In the genomic region with DNA sequence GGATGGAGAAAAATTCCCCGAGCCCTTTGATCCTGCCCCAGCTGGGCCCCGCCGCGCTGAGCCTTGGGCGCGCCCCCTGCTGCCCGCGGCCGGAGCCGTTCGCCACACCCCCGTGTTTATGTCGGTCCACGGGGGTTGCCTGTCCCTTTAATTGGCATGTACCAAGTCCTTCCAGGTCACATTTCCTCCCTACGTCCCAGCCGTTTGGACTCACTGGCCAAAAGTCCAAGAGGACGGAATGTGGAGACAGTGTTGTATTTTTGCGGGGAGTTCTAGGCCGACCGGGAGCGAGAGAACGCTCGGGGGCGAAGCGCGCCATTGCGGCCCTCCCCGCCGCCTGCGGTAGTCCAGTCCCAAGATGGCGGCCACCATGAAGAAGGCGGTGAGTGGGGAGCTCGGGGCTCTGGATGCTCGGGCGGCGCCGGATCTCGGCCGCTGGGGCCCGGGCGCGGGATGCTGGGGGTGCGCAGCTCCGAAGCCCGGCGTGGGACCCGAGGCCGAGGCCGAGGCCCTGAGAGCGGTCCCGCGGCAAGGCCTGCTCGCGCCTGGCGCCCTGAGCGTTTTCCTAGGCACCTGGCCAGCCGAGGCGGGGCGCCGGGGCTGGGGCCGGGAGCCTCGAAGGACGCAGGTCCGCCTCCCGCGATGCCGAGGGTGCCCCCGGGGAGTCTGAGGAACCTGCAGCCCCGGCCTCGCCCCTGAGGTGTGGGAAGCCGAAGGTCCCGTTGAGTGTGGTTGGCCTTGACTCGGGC, we compare ENCODE assay signal across 8 cellular contexts. TPM values are rescaled to one million over a fixed set of nuclear protein-coding genes. Genes with fewer than 3 reads are reported as not detected.
DNase-seq lines count a peak whose midpoint lies in the region; ATAC-seq and TF ChIP-seq lines count a peak whose summit lies in the region.

A gene with protein sequence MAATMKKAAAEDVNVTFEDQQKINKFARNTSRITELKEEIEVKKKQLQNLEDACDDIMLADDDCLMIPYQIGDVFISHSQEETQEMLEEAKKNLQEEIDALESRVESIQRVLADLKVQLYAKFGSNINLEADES (plus strand): TSS at position 345 of the 749 bp plus-strand sequence. CDS start 14 bp downstream, at position 359.

- H3K9me3 Mint-ChIP-seq in CD4-positive, CD25-positive, alpha-beta regulatory T cell, result no peaks in the 10 kb centered on the region

- peak within 1 kb of the TSS; percentile 90 for H3K4me3 ChIP-seq in CD4-positive, CD25-positive, alpha-beta regulatory T cell (ENCODE audit: low read depth, low read length)
- H3K4me3 ChIP-seq in lower leg skin (ENCODE audit: low read depth, poor library complexity, severe bottlenecking), result peak within 1 kb of the TSS; percentile 85

- peak within 1 kb of the TSS; percentile 96 to 99 (median 98) for H3K4me3 Mint-ChIP-seq in CD4-positive, CD25-positive, alpha-beta regulatory T cell

- no peaks in the 10 kb centered on the region for H3K36me3 ChIP-seq in CD4-positive, CD25-positive, alpha-beta regulatory T cell (ENCODE audit: control insufficient read depth, insufficient read depth, low read length)

- no peak for TF ChIP-seq POLR2A in lower leg skin (IDR thresholded peaks at IDR 0.05)

- intact Hi-C loops in lower leg skin (cut with DNase I; ENCODE audit: low total_unique reads), result no loop called here

- WGBS in lower leg skin, 2 donors, result 0% methylated on average over 31 to 65 of the region's 73 CpGs

- peak; percentile 86 to 90 for ATAC-seq in CD4-positive, CD25-positive, alpha-beta regulatory T cell (ENCODE audit: low read depth in 2 of 2)
- ATAC-seq in GM19328 (IDR thresholded peaks at IDR 0.05; ENCODE audit: unreplicated experiment) (peak; percentile 89), HG03469 (IDR thresholded peaks at IDR 0.05; ENCODE audit: unreplicated experiment) (peak; percentile 86)

- peaks cover 8% of the 10 kb centered on the region for H3K27me3 Mint-ChIP-seq in CD4-positive, CD25-positive, alpha-beta regulatory T cell

- peaks cover 22% of the 10 kb centered on the region for H3K4me1 ChIP-seq in CD4-positive, CD25-positive, alpha-beta regulatory T cell (ENCODE audit: control insufficient read depth, insufficient read depth, low read length, poor library complexity, severe bottlenecking)

- TF ChIP-seq CTCF in lower leg skin (IDR thresholded peaks at IDR 0.05), result peak in 1 of 3 donors; percentile 88

- DNase-seq in CD4-positive, CD25-positive, alpha-beta regulatory T cell, result peak; percentile 70 to 87 (median 82)
- peak; percentile 82 for DNase-seq in NCI-H526 treated with DMSO at 0.1 percent for 48 hours (lab: John Stamatoyannopoulos, UW)
- DNase-seq in activated CD4-positive, alpha-beta T cell treated with anti-CD3 and anti-CD28 coated beads, Interleukin-2, amount 50 U/mL, for 4 hours, result peak; percentile 62 to 69
- DNase-seq in dermis microvascular lymphatic vessel endothelial cell (ENCODE audit: low read depth in 2 of 2), result peak; percentile 70 to 88
- DNase-seq in lower leg skin (ENCODE audit: low spot score in 2 of 2), result peak; percentile 73 to 95
- peak; percentile 66 to 76 for DNase-seq in stimulated activated CD4-positive, alpha-beta T cell treated with anti-CD3 and anti-CD28 coated beads, Interleukin-4, amount 100 ng/mL, for 48 hours (ENCODE audit: low read depth in 2 of 2)

- H3K27ac ChIP-seq in CD4-positive, CD25-positive, alpha-beta regulatory T cell (ENCODE audit: insufficient read depth, low read length, poor library complexity, severe bottlenecking), result peak within 1 kb of the TSS; percentile 87

- peak within 1 kb of the TSS; percentile 99 to 100 (median 100) for H3K27ac Mint-ChIP-seq in CD4-positive, CD25-positive, alpha-beta regulatory T cell

- H3K9me3 ChIP-seq in CD4-positive, CD25-positive, alpha-beta regulatory T cell (ENCODE audit: control insufficient read depth in 2 of 2, low read length in 2 of 2), result no peaks in the 10 kb centered on the region

- H3K27me3 ChIP-seq in CD4-positive, CD25-positive, alpha-beta regulatory T cell (ENCODE audit: control insufficient read depth, insufficient read depth, low read length), result no peaks in the 10 kb centered on the region

- no peaks in the 10 kb centered on the region for H3K36me3 Mint-ChIP-seq in CD4-positive, CD25-positive, alpha-beta regulatory T cell

- peaks cover 15 to 50% (median 30%) of the 10 kb centered on the region in 4 donors for H3K4me1 Mint-ChIP-seq in CD4-positive, CD25-positive, alpha-beta regulatory T cell

RNA-seq across cellular contexts. Expression of the gene that starts here (rescaled TPM):
- 28.6 TPM for total RNA-seq in CD4-positive, CD25-positive, alpha-beta regulatory T cell
- 10 to 100 TPM; 73.9 to 94.6 (median 82.0) TPM for polyA plus RNA-seq in CD4-positive, CD25-positive, alpha-beta regulatory T cell
- 52.1 and 70.0 TPM in 2 replicates for total RNA-seq in dermis microvascular lymphatic vessel endothelial cell
- total RNA-seq in lower leg skin, result 10 to 100 TPM; 32.8 to 71.0 (median 40.2) TPM

Comparison
In these comparisons a context has a peak if more than half of its experiments do, and no peak if none do; other contexts are left out.
1. Peak in every context shown above with its lines: DNase-seq, ATAC-seq, H3K4me3 ChIP-seq and H3K27ac ChIP-seq.